In the genomic region with DNA sequence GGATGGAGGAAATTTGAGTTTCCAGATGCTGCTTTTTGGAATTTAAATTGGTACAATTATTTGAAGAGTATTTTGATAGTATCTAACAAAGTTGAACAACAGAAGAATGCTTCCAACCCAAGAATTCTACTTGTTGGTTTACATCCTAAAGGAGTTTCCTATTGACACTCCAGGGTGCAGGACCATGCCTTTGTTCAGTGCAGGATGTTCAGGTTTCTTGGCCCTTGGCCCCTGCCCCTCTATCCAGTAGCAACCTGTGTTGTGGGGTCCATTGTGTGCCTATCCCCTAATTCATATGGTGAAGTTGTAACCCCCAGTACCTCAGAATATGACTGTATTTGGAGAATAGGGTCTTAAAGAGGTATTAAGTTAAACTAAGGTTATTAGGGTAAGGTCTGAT, we compare ENCODE assay signal across 28 cellular contexts.
"Had no signal": no experiment of that assay in that cellular context is flagged by ENCODE, and none has a peak within 500 bp of the region (broad histone marks: within the 10 kb centered on the region; RNA-seq: fewer than 3 reads in every experiment).

No MANE protein-coding gene starts in this region.

- H3K4me2 ChIP-seq: smooth muscle cell had no signal

- H3K36me3 ChIP-seq: left lung, prostate gland, right atrium auricular region, stomach, thoracic aorta, tibial nerve, upper lobe of right lung, vagina had no signal

- H3K4me1 Mint-ChIP-seq: naive B cell had no signal

- H3K4me1 ChIP-seq: left lung, prostate gland, right atrium auricular region, stomach, upper lobe of right lung, vagina had no signal

- H3K27me3 ChIP-seq: left lung, right atrium auricular region, stomach, tibial nerve, upper lobe of right lung, vagina had no signal

- H3K4me3 Mint-ChIP-seq: effector memory CD8-positive, alpha-beta T cell; mesothelial cell of epicardium; naive B cell; natural killer cell treated with Interleukin-12 subunit alpha and Interleukin-12 subunit beta and Interleukin-15 and Interleukin-18, amount 100 ng/mL, for 72 hours; neural crest cell had no signal

- H3K27me3 Mint-ChIP-seq: effector memory CD8-positive, alpha-beta T cell; naive B cell had no signal

- H3K9me3 ChIP-seq: mucosa of descending colon, prostate gland, stomach, thoracic aorta, tibial nerve, upper lobe of right lung, vagina had no signal

- DNase-seq: dermis blood vessel endothelial cell; effector memory CD8-positive, alpha-beta T cell; erythroblast; hypothalamus; kidney; left cardiac atrium; left lung; mesenchymal stem cell; mucosa of descending colon; naive B cell; stimulated activated CD4-positive, alpha-beta T cell treated with anti-CD3 and anti-CD28 coated beads, Interleukin-12 subunit alpha, Interleukin-12 subunit beta, amount 100 ng/mL, for 4 hours; stimulated activated CD4-positive, alpha-beta T cell treated with anti-CD3 and anti-CD28 coated beads, Interleukin-1b, Interleukin-23, amount 100 ng/mL, for 48 hours; stimulated activated CD4-positive, alpha-beta T cell treated with anti-CD3 and anti-CD28 coated beads, Interleukin-4, amount 100 ng/mL, for 1 hour; stimulated activated CD8-positive, alpha-beta memory T cell treated with anti-CD3 and anti-CD28 coated beads, Interleukin-4, amount 100 ng/mL, for 48 hours; stimulated activated naive CD4-positive, alpha-beta T cell treated with Interleukin-2 at 50 U/mL for 16 hours; stomach; upper lobe of right lung had no signal

- H3K27ac ChIP-seq: coronary artery, left lung, prostate gland, right atrium auricular region, stomach, thoracic aorta, tibial nerve, upper lobe of right lung, vagina had no signal

- ATAC-seq: effector memory CD8-positive, alpha-beta T cell; left cardiac atrium; left lung; mucosa of descending colon; natural killer cell treated with Interleukin-12 subunit alpha and Interleukin-12 subunit beta and Interleukin-15 and Interleukin-18, amount 100 ng/mL, for 72 hours; sciatic nerve; upper lobe of right lung had no signal

- H3K27ac Mint-ChIP-seq: effector memory CD8-positive, alpha-beta T cell; mesothelial cell of epicardium; naive B cell; natural killer cell treated with Interleukin-12 subunit alpha and Interleukin-12 subunit beta and Interleukin-15 and Interleukin-18, amount 100 ng/mL, for 72 hours had no signal

- H3K36me3 Mint-ChIP-seq: mesothelial cell of epicardium; naive B cell; natural killer cell treated with Interleukin-12 subunit alpha and Interleukin-12 subunit beta and Interleukin-15 and Interleukin-18, amount 100 ng/mL, for 72 hours had no signal

- H3K4me3 ChIP-seq: coronary artery, left lung, mucosa of descending colon, prostate gland, right atrium auricular region, smooth muscle cell, stomach, thoracic aorta, tibial nerve, upper lobe of right lung, vagina had no signal
